In genomic region chr12:12022306-12022931, GRCh38 we compare ENCODE assay signal across 1 cellular context.
TF ChIP-seq lines count a peak whose summit lies in the region.

No MANE protein-coding gene starts in this region.

TF ChIP-seq in GM12878, 131 proteins besides CTCF, POLR2A, EP300 and RAD21 (continued from another document):
- no peak for TF ChIP-seq ZBTB40 (IDR thresholded peaks at IDR 0.05; ENCODE audit: borderline replicate concordance)
- no peak for TF ChIP-seq RELA (IDR thresholded peaks at IDR 0.05; ENCODE audit: borderline replicate concordance, partially characterized antibody)
- TF ChIP-seq TARDBP (IDR thresholded peaks at IDR 0.05; ENCODE audit: borderline replicate concordance): no peak
- TF ChIP-seq, protein P1, sequence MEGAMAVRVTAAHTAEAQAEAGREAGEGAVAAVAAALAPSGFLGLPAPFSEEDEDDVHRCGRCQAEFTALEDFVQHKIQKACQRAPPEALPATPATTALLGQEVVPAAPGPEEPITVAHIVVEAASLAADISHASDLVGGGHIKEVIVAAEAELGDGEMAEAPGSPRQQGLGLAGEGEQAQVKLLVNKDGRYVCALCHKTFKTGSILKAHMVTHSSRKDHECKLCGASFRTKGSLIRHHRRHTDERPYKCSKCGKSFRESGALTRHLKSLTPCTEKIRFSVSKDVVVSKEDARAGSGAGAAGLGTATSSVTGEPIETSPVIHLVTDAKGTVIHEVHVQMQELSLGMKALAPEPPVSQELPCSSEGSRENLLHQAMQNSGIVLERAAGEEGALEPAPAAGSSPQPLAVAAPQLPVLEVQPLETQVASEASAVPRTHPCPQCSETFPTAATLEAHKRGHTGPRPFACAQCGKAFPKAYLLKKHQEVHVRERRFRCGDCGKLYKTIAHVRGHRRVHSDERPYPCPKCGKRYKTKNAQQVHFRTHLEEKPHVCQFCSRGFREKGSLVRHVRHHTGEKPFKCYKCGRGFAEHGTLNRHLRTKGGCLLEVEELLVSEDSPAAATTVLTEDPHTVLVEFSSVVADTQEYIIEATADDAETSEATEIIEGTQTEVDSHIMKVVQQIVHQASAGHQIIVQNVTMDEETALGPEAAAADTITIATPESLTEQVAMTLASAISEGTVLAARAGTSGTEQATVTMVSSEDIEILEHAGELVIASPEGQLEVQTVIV (IDR thresholded peaks at IDR 0.05; ENCODE audit: borderline replicate concordance, partially characterized antibody): no peak
- no peak for TF ChIP-seq CREM (IDR thresholded peaks at IDR 0.05; ENCODE audit: low read depth)
- TF ChIP-seq IKZF1 (conservative IDR thresholded peaks at IDR 0.05): peak; percentile 24; the same call in 1 of the 2 replicates
- TF ChIP-seq, protein P2, sequence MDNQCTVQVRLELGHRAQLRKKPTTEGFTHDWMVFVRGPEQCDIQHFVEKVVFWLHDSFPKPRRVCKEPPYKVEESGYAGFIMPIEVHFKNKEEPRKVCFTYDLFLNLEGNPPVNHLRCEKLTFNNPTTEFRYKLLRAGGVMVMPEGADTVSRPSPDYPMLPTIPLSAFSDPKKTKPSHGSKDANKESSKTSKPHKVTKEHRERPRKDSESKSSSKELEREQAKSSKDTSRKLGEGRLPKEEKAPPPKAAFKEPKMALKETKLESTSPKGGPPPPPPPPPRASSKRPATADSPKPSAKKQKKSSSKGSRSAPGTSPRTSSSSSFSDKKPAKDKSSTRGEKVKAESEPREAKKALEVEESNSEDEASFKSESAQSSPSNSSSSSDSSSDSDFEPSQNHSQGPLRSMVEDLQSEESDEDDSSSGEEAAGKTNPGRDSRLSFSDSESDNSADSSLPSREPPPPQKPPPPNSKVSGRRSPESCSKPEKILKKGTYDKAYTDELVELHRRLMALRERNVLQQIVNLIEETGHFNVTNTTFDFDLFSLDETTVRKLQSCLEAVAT (IDR thresholded peaks at IDR 0.05): no peak
- TF ChIP-seq, protein P3, sequence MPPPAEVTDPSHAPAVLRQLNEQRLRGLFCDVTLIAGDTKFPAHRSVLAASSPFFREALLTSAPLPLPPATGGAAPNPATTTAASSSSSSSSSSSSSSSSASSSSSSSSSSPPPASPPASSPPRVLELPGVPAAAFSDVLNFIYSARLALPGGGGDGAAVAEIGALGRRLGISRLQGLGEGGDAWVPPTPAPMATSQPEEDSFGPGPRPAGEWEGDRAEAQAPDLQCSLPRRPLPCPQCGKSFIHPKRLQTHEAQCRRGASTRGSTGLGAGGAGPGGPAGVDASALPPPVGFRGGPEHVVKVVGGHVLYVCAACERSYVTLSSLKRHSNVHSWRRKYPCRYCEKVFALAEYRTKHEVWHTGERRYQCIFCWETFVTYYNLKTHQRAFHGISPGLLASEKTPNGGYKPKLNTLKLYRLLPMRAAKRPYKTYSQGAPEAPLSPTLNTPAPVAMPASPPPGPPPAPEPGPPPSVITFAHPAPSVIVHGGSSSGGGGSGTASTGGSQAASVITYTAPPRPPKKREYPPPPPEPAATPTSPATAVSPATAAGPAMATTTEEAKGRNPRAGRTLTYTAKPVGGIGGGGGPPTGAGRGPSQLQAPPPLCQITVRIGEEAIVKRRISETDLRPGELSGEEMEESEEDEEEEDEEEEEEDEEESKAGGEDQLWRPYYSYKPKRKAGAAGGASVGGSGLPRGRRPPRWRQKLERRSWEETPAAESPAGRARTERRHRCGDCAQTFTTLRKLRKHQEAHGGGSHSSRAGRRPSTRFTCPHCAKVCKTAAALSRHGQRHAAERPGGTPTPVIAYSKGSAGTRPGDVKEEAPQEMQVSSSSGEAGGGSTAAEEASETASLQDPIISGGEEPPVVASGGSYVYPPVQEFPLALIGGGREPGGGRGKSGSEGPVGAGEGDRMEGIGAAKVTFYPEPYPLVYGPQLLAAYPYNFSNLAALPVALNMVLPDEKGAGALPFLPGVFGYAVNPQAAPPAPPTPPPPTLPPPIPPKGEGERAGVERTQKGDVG (CRISPR knock-in tag; IDR thresholded peaks at IDR 0.05): no peak
- no peak for TF ChIP-seq TBL1XR1 (IDR thresholded peaks at IDR 0.05; ENCODE audit: low read depth, low read length)
